ENCODE assay signal across 10 cellular contexts in the genomic region with DNA sequence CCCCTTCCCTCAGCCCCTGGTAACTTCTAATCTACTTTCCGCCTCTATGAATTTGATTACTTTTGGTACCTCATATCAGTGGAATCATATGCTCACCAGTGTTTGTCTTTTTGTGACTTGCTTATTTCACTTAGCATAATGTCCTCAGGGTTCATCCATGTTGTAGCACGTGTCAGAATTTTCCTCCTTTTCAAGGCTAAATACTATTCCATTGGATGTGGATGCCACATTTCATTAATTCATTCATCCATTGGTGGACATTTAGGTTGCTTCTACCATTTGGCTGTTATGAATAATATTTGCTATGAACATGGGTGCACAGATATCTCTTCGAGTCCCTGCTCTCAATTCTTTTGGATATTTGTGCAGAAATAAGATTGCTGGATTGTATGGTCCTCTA.
"Had no signal": no experiment of that assay in that cellular context is flagged by ENCODE, and none has a peak within 500 bp of the region (broad histone marks: within the 10 kb centered on the region; RNA-seq: fewer than 3 reads in every experiment).

No MANE protein-coding gene starts in this region.

- H2AFZ ChIP-seq: GM23248, GM23338 had no signal

- H3K27ac Mint-ChIP-seq: GM23338, H9, HFFc6 had no signal

- ATAC-seq: GM23338, HCT116 had no signal

- H3K9me3 ChIP-seq: HAP-1 had no signal

- H3K4me3 ChIP-seq: GM23248, GM23338, HAP-1 had no signal

- FAIRE-seq: H54 had no signal

- H3K27ac ChIP-seq: GM23248 had no signal

- H3K4me3 Mint-ChIP-seq: GM23338, H9, HFFc6 had no signal

- H3K4me2 ChIP-seq: GM23338 had no signal

- H3K36me3 ChIP-seq: HAP-1 had no signal

- H3K9me3 Mint-ChIP-seq: HFFc6 had no signal

- DNase-seq: GM23248, GOT3, H7, H9, HCEC 1CT, HFFc6 had no signal

- H3K9ac ChIP-seq: GM23248 had no signal
